Comparison of ENCODE assay signal across 8 cellular contexts in genomic region chr20:25249198-25249931, GRCh38. TPM values are rescaled to one million over a fixed set of nuclear protein-coding genes. Genes with fewer than 3 reads are reported as not detected.
DNase-seq lines count a peak whose midpoint lies in the region; ATAC-seq and TF ChIP-seq lines count a peak whose summit lies in the region.

No MANE protein-coding gene starts in this region.

- no peak for TF ChIP-seq EP300 in suprapubic skin (IDR thresholded peaks at IDR 0.05)

- peak overlapping the region; percentile 92 for H3K27ac Mint-ChIP-seq in activated T-cell treated with anti-CD3 and anti-CD28 coated beads, Interleukin-2, amount 50 U/mL, for 72 hours
- peak overlapping the region; percentile 66 for H3K27ac Mint-ChIP-seq in activated T-helper 17 cell treated with anti-CD3 and anti-CD28 coated beads, Interleukin-2, amount 50 U/mL, for 72 hours

- no peak for TF ChIP-seq POLR2A in suprapubic skin (IDR thresholded peaks at IDR 0.05)

- no peak for ATAC-seq in activated T-cell treated with anti-CD3 and anti-CD28 coated beads, Interleukin-2, amount 50 U/mL, for 72 hours (replicated peaks in 1 of 2)
- ATAC-seq in activated T-helper 17 cell treated with anti-CD3 and anti-CD28 coated beads, Interleukin-2, amount 50 U/mL, for 72 hours (replicated peaks): no peak
- no peak for ATAC-seq in HG02798 (IDR thresholded peaks at IDR 0.05; ENCODE audit: poor library complexity, unreplicated experiment)

- no peak overlapping the region for H3K9ac ChIP-seq in iPS-15b (ENCODE audit: low read depth, low read length)

- peaks cover 61% of the 10 kb centered on the region for H3K4me1 Mint-ChIP-seq in activated T-cell treated with anti-CD3 and anti-CD28 coated beads, Interleukin-2, amount 50 U/mL, for 72 hours (ENCODE audit: low read depth)
- peaks cover 17% of the 10 kb centered on the region for H3K4me1 Mint-ChIP-seq in activated T-helper 17 cell treated with anti-CD3 and anti-CD28 coated beads, Interleukin-2, amount 50 U/mL, for 72 hours

- peaks cover 7% of the 10 kb centered on the region for H3K27me3 Mint-ChIP-seq in activated T-cell treated with anti-CD3 and anti-CD28 coated beads, Interleukin-2, amount 50 U/mL, for 72 hours (ENCODE audit: low read depth)
- H3K27me3 Mint-ChIP-seq in activated T-helper 17 cell treated with anti-CD3 and anti-CD28 coated beads, Interleukin-2, amount 50 U/mL, for 72 hours: no peaks in the 10 kb centered on the region

- H3K36me3 ChIP-seq in iPS-15b (ENCODE audit: control insufficient read depth, insufficient read depth, low read length) (no peaks in the 10 kb centered on the region), suprapubic skin (no peaks in the 10 kb centered on the region)

- 40% methylated on average over 9 of the region's 9 CpGs for WGBS in suprapubic skin

- H3K27ac ChIP-seq in suprapubic skin: peak overlapping the region; percentile 96

- H3K27me3 ChIP-seq in iPS-15b (ENCODE audit: control insufficient read depth, insufficient read depth, low read length) (peaks cover 13% of the 10 kb centered on the region), suprapubic skin (no peaks in the 10 kb centered on the region)

- peak overlapping the region; percentile 94 to 99 for H3K4me3 Mint-ChIP-seq in activated T-cell treated with anti-CD3 and anti-CD28 coated beads, Interleukin-2, amount 50 U/mL, for 72 hours
- H3K4me3 Mint-ChIP-seq in activated T-helper 17 cell treated with anti-CD3 and anti-CD28 coated beads, Interleukin-2, amount 50 U/mL, for 72 hours: peak overlapping the region; percentile 89

- H3K36me3 Mint-ChIP-seq in activated T-cell treated with anti-CD3 and anti-CD28 coated beads, Interleukin-2, amount 50 U/mL, for 72 hours (ENCODE audit: insufficient read depth in 2 of 2): peaks cover 2% of the 10 kb centered on the region in 2 donors
- no peaks in the 10 kb centered on the region for H3K36me3 Mint-ChIP-seq in activated T-helper 17 cell treated with anti-CD3 and anti-CD28 coated beads, Interleukin-2, amount 50 U/mL, for 72 hours (ENCODE audit: low read depth)

- no peak for TF ChIP-seq CTCF in suprapubic skin (IDR thresholded peaks at IDR 0.05)

- no peaks in the 10 kb centered on the region for H3K9me3 Mint-ChIP-seq in activated T-cell treated with anti-CD3 and anti-CD28 coated beads, Interleukin-2, amount 50 U/mL, for 72 hours
- no peaks in the 10 kb centered on the region for H3K9me3 Mint-ChIP-seq in activated T-helper 17 cell treated with anti-CD3 and anti-CD28 coated beads, Interleukin-2, amount 50 U/mL, for 72 hours

- H3K4me1 ChIP-seq in iPS-15b (ENCODE audit: control insufficient read depth, insufficient read depth, low read length): peaks cover 9% of the 10 kb centered on the region
- peaks cover 58% of the 10 kb centered on the region for H3K4me1 ChIP-seq in suprapubic skin

- no peak for DNase-seq in activated T-cell treated with anti-CD3 and anti-CD28 coated beads, Interleukin-2, amount 50 U/mL, for 72 hours
- DNase-seq in activated T-cell treated with anti-CD3 and anti-CD28 coated beads for 4 hours: no peak
- peak in 1 of 2 donors; percentile 44 for DNase-seq in suprapubic skin (ENCODE audit: low spot score in 2 of 2)
- DNase-seq in GOT3 (lab: John Stamatoyannopoulos, UW): no peak
- DNase-seq in putamen (ENCODE audit: low spot score): no peak

- H3K4me3 ChIP-seq in iPS-15b (ENCODE audit: low read depth, low read length) (peak overlapping the region; percentile 80), suprapubic skin (peak overlapping the region; percentile 95)

- H3K9me3 ChIP-seq in iPS-15b (ENCODE audit: control insufficient read depth, insufficient read depth, low read length) (no peaks in the 10 kb centered on the region), suprapubic skin (no peaks in the 10 kb centered on the region)

RNA-seq across cellular contexts. Expression of gene PYGB, which starts 1.5 kb away (rescaled TPM):
- total RNA-seq in activated T-cell treated with anti-CD3 and anti-CD28 coated beads, Interleukin-2, amount 50 U/mL, for 72 hours: 10 to 100 TPM; 43.7 to 48.3 TPM
- total RNA-seq in activated T-helper 17 cell treated with anti-CD3 and anti-CD28 coated beads, Interleukin-2, amount 50 U/mL, for 72 hours: 10 to 100 TPM; 15.4 to 27.0 TPM
- 100 to 1,000 TPM; 142 to 247 (median 198) TPM for total RNA-seq in suprapubic skin

RNA-seq across cellular contexts. Expression of gene ENTPD6, which starts 53.9 kb away (rescaled TPM):
- 10 to 100 TPM; 55.3 to 58.7 TPM for total RNA-seq in activated T-cell treated with anti-CD3 and anti-CD28 coated beads, Interleukin-2, amount 50 U/mL, for 72 hours
- 10 to 100 TPM; 40.0 to 46.2 TPM for total RNA-seq in activated T-helper 17 cell treated with anti-CD3 and anti-CD28 coated beads, Interleukin-2, amount 50 U/mL, for 72 hours
- total RNA-seq in suprapubic skin: 100 to 1,000 TPM in 1 of 4 donors, 10 to 100 TPM in 3; 33.8 to 103 (median 47.0) TPM
